In the genomic region with DNA sequence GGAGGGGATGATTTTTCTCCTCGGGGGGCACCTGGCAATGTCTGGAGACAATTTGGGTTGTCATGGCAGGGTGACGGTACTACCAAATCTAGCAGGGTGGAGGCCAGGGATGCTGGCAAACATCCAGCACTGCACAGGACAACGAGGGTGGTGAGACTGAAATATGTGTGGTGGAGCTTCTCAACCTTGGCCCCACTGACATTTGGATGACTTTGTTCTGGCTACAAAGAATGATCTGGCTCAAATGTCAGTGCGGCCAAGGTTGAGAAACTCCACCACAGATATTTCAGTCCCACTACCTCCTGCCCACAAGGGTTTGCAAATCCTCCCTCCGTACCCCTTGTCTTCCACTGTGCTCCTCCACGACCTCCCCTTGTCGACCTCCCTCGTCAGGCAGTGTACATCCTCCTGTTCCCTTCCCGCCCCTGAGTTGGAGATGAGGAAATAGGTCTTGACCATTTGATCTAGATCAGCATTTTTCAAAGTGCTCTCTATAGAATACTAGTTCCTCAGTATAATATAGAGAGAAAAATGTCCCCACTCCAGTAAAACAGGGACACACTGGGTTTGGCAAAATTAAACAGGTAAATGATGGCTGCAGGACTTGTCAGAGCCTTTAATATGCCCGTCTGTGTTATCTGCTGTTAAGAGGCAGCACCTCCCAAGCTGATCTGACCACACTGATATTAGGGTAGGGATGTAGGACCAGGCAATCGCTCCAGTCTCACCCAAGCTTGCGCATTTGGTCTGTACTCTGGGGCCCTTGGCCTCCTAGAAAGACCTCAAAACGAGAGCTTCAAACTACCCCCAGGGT, we compare ENCODE assay signal across 22 cellular contexts. TPM values are rescaled to one million over a fixed set of nuclear protein-coding genes. Genes with fewer than 3 reads are reported as not detected.
DNase-seq lines count a peak whose midpoint lies in the region; ATAC-seq and TF ChIP-seq lines count a peak whose summit lies in the region.
"Had no signal": no experiment of that assay in that cellular context is flagged by ENCODE, and none has a peak within 500 bp of the region (broad histone marks: within the 10 kb centered on the region; RNA-seq: fewer than 3 reads in every experiment).

No MANE protein-coding gene starts in this region.

- ATAC-seq in Right ventricle myocardium inferior = peak; percentile 42
- ATAC-seq in heart right ventricle = peak in 4 of 8 donors; percentile 8 to 41 (median 27)

- H3K27me3 ChIP-seq in heart right ventricle (no peaks in the 10 kb centered on the region), skeletal muscle tissue (ENCODE audit: control insufficient read depth in 3 of 3, insufficient read depth in 3 of 3, low read length in 3 of 3) (no peaks in the 10 kb centered on the region)

- H3K9ac ChIP-seq in skeletal muscle tissue (ENCODE audit: low read depth in 1 of 3, low read length in 3 of 3) = peak overlapping the region in 1 of 3 donors; percentile 57

- TF ChIP-seq CTCF in heart right ventricle (IDR thresholded peaks at IDR 0.05) = no peak

- WGBS in heart right ventricle, 2 donors = 76 to 77% methylated on average over 13 of the region's 13 CpGs

- intact Hi-C loops in Right ventricle myocardium inferior (cut with DNase I) = loop anchor here (5.0 kb wide), 2 partner anchors 227 to 522 kb away; a partner anchor contains a TSS
- intact Hi-C loops in cardiac septum (cut with DNase I) = loop anchor here (5.0 to 10.0 kb wide), 3 partner anchors 135 to 525 kb away; no protein-coding TSS in a partner anchor
- intact Hi-C loops in heart right ventricle (cut with DNase I) = loop anchor here in 9 of 10 donors (2.0 to 10.0 kb wide), 8 partner anchors 102 to 525 kb away; a partner anchor contains a TSS

- H3K9me3 ChIP-seq in heart right ventricle (no peaks in the 10 kb centered on the region), skeletal muscle tissue (ENCODE audit: control insufficient read depth in 3 of 3, low read length in 3 of 3) (no peaks in the 10 kb centered on the region)

- DNase-seq in Right ventricle myocardium inferior (ENCODE audit: missing footprints) (no peak), cardiac septum (ENCODE audit: low spot score) (no peak), SKM-1 (lab: John Stamatoyannopoulos, UW; ENCODE audit: unreplicated experiment) (peak; percentile 64), heart right ventricle (peak; percentile 35 to 50), SHP77 (lab: John Stamatoyannopoulos, UW) (no peak), HT-29 (ENCODE audit: low spot score) (no peak), DMS153 (lab: John Stamatoyannopoulos, UW) (no peak)
- DNase-seq: 8988T, DMS53, GDM1, H7, HFFc6, KG1, NCI-H1694, NCI-H2081, NCI-H2171 treated with DMSO at 0.1 percent for 48 hours, NCI-H524 treated with DMSO at 0.1 percent for 48 hours, NCI-H82 had no signal

- H3K36me3 ChIP-seq in heart right ventricle (peaks cover 0 to 57% (median 5%) of the 10 kb centered on the region in 9 donors), skeletal muscle tissue (ENCODE audit: control insufficient read depth in 3 of 3, insufficient read depth in 3 of 3, low read length in 3 of 3) (peaks cover 52 to 58% (median 52%) of the 10 kb centered on the region in 3 donors)

- H3K4me3 ChIP-seq in heart right ventricle (no peak overlapping the region), skeletal muscle tissue (ENCODE audit: low read length in 3 of 3) (peak overlapping the region in 1 of 3 donors; percentile 14)
- H3K4me3 ChIP-seq: SK-N-MC had no signal

- peak overlapping the region in 9 of 10 donors; percentile 0 to 73 (median 57) for H3K27ac ChIP-seq in heart right ventricle
- H3K27ac ChIP-seq in skeletal muscle tissue (ENCODE audit: low read depth, low read length) = peak overlapping the region; percentile 4
- H3K27ac ChIP-seq: C4-2B, SK-N-MC had no signal

- H3K4me1 ChIP-seq in heart right ventricle (peaks cover 0 to 37% (median 12%) of the 10 kb centered on the region in 9 donors), skeletal muscle tissue (ENCODE audit: control insufficient read depth in 3 of 3, insufficient read depth in 3 of 3, low read length in 3 of 3) (peaks cover 24 to 54% (median 50%) of the 10 kb centered on the region in 3 donors)

RNA-seq across cellular contexts. Expression of a gene that starts 6.8 kb away (rescaled TPM):
- total RNA-seq in Right ventricle myocardium inferior (8.2 TPM), cardiac septum (12.6 TPM), heart right ventricle (10 to 100 TPM in 1 of 10 donors, 1 to 10 TPM in 9; 3.2 to 14.5 (median 5.3) TPM), skeletal muscle tissue (0.52 TPM)
- 10 to 100 TPM in 1 of 2 donors, 1 to 10 TPM in 1; 5.6 to 10.5 TPM for polyA plus RNA-seq in heart right ventricle
- total RNA-seq in HT-29 (2014; rRNA removed; shearing (Covaris generic)) = 14.2 and 16.1 TPM in 2 replicates

RNA-seq across cellular contexts. Expression of a gene that starts 8.2 kb away (rescaled TPM):
- total RNA-seq in Right ventricle myocardium inferior (1.8 TPM), cardiac septum (2.5 TPM), heart right ventricle (1 to 10 TPM in 4 of 10 donors, under 1 TPM in 6; 0.32 to 1.1 (median 0.90) TPM), skeletal muscle tissue (not detected)
- polyA plus RNA-seq in heart right ventricle = 1 to 10 TPM; 1.9 to 3.2 TPM
- total RNA-seq in HT-29 (2014; rRNA removed; shearing (Covaris generic)) = 0.10 TPM in 1 of 2 replicates, not detected in the other
- total RNA-seq: OCI-LY7 had no signal

Comparison
In these comparisons a context has a peak if more than half of its experiments do, and no peak if none do; other contexts are left out.
1. DNase-seq: peak in SKM-1 (single experiment) and heart right ventricle (2 of 2); none in Right ventricle myocardium inferior (single experiment), cardiac septum (single experiment), SHP77 (0 of 2), HT-29 (single experiment) and DMS153 (single experiment).